ENCODE assay signal across 10 cellular contexts in genomic region chr11:8354622-8355417, GRCh38.
A peak's percentile ranks its signal among the peaks of the same experiment; 100 is the strongest.
DNase-seq lines count a peak whose midpoint lies in the region; FAIRE-seq and TF ChIP-seq lines count a peak whose summit lies in the region.
"Had no signal": no experiment of that assay in that cellular context is flagged by ENCODE, and none has a peak within 500 bp of the region (broad histone marks: within the 10 kb centered on the region; RNA-seq: fewer than 3 reads in every experiment).

No MANE protein-coding gene starts in this region.

- intact Hi-C loops in dendritic cell treated with granulocyte-macrophage colony-stimulating factor and Interleukin-4, amounts not matched to agents 40 ng/mL and 50 ng/mL, for 4 days (cut with micrococcal nuclease) = no loop called here

- H4K20me1 ChIP-seq in osteoblast (ENCODE audit: insufficient read depth, low read length) = no peaks in the 10 kb centered on the region

- no peaks in the 10 kb centered on the region for H3K9me3 ChIP-seq in osteoblast (ENCODE audit: low read depth, low read length)

- TF ChIP-seq POLR2A in GM12891 (IDR thresholded peaks at IDR 0.05; ENCODE audit: low read depth, low read length) = no peak

- H3K4me1 ChIP-seq in osteoblast (ENCODE audit: insufficient read depth, low read length) = no peaks in the 10 kb centered on the region

- no peak for TF ChIP-seq CTCF in osteoblast (IDR thresholded peaks at IDR 0.05; ENCODE audit: extremely low read depth, low read depth, low read length)
- TF ChIP-seq CTCF in glutamatergic neuron (IDR thresholded peaks at IDR 0.05; ENCODE audit: partially characterized antibody, unreplicated experiment) = no peak

- no peak overlapping the region for H3K4me2 ChIP-seq in osteoblast (ENCODE audit: insufficient read depth, low read length)

- H3K4me3 Mint-ChIP-seq in dendritic cell treated with granulocyte-macrophage colony-stimulating factor and Interleukin-4, amounts not matched to agents 40 ng/mL and 50 ng/mL, for 4 days = peak overlapping the region; percentile 41
- H3K4me3 Mint-ChIP-seq in glutamatergic neuron (ENCODE audit: unreplicated experiment) = no peak overlapping the region
- H3K4me3 Mint-ChIP-seq in T-helper 2 cell treated with Interferon-gamma antibody and Interleukin-4, amounts not matched to agents 5 μg/mL and 100 μg/mL, for 36 hours = no peak overlapping the region
- H3K4me3 Mint-ChIP-seq: IgD-negative memory B cell had no signal

- peak; percentile 58 for FAIRE-seq in GM12891 (lab: Jason Lieb, UNC)

- H3K4me3 ChIP-seq in osteoblast (ENCODE audit: insufficient read depth, low read length) = no peak overlapping the region

- DNase-seq in GM12891 (ENCODE audit: insufficient read length, low spot score) = no peak
- DNase-seq in NCI-H510A (lab: John Stamatoyannopoulos, UW) = peak; percentile 49
- peak; percentile 66 for DNase-seq in osteoblast (ENCODE audit: insufficient read length, low spot score, missing footprints)
- no peak for DNase-seq in glutamatergic neuron
- no peak for DNase-seq in germinal center (ENCODE audit: low spot score)
- DNase-seq in AG08395 (ENCODE audit: low spot score) = no peak
- no peak for DNase-seq in T-helper 2 cell treated with Interferon-gamma antibody and Interleukin-4, amounts not matched to agents 5 μg/mL and 100 μg/mL, for 36 hours (ENCODE audit: low spot score)
- DNase-seq: stimulated activated naive CD8-positive, alpha-beta T cell treated with anti-CD3 and anti-CD28 coated beads, Interleukin-15, Interleukin-2, amounts not matched to agents 100 U/mL and 50 U/mL, for 24 hours had no signal

- no peak overlapping the region for H3K27ac ChIP-seq in osteoblast (ENCODE audit: low read depth, low read length)

- peaks cover 23% of the 10 kb centered on the region for H3K27me3 ChIP-seq in osteoblast (ENCODE audit: insufficient read depth, low read length)

- no peaks in the 10 kb centered on the region for H3K9me3 Mint-ChIP-seq in dendritic cell treated with granulocyte-macrophage colony-stimulating factor and Interleukin-4, amounts not matched to agents 40 ng/mL and 50 ng/mL, for 4 days
- peaks cover 6% of the 10 kb centered on the region for H3K9me3 Mint-ChIP-seq in glutamatergic neuron (ENCODE audit: unreplicated experiment)
- H3K9me3 Mint-ChIP-seq in T-helper 2 cell treated with Interferon-gamma antibody and Interleukin-4, amounts not matched to agents 5 μg/mL and 100 μg/mL, for 36 hours = no peaks in the 10 kb centered on the region
- H3K9me3 Mint-ChIP-seq: IgD-negative memory B cell had no signal

- H3K36me3 ChIP-seq in osteoblast (ENCODE audit: insufficient read depth, low read length) = no peaks in the 10 kb centered on the region

- H2AFZ ChIP-seq in osteoblast (ENCODE audit: low read length) = no peak overlapping the region

- peaks cover 11% of the 10 kb centered on the region for H3K27me3 Mint-ChIP-seq in dendritic cell treated with granulocyte-macrophage colony-stimulating factor and Interleukin-4, amounts not matched to agents 40 ng/mL and 50 ng/mL, for 4 days
- peaks cover 8% of the 10 kb centered on the region for H3K27me3 Mint-ChIP-seq in glutamatergic neuron (ENCODE audit: unreplicated experiment)
- peaks cover 9% of the 10 kb centered on the region for H3K27me3 Mint-ChIP-seq in T-helper 2 cell treated with Interferon-gamma antibody and Interleukin-4, amounts not matched to agents 5 μg/mL and 100 μg/mL, for 36 hours (ENCODE audit: low read depth)

- no peaks in the 10 kb centered on the region for H3K79me2 ChIP-seq in osteoblast (ENCODE audit: insufficient read depth, low read length)

- no peaks in the 10 kb centered on the region for H3K36me3 Mint-ChIP-seq in dendritic cell treated with granulocyte-macrophage colony-stimulating factor and Interleukin-4, amounts not matched to agents 40 ng/mL and 50 ng/mL, for 4 days (ENCODE audit: low read depth)
- H3K36me3 Mint-ChIP-seq in glutamatergic neuron (ENCODE audit: unreplicated experiment) = no peaks in the 10 kb centered on the region
- H3K36me3 Mint-ChIP-seq in T-helper 2 cell treated with Interferon-gamma antibody and Interleukin-4, amounts not matched to agents 5 μg/mL and 100 μg/mL, for 36 hours (ENCODE audit: low read depth) = no peaks in the 10 kb centered on the region

- peaks cover 9% of the 10 kb centered on the region for H3K4me1 Mint-ChIP-seq in dendritic cell treated with granulocyte-macrophage colony-stimulating factor and Interleukin-4, amounts not matched to agents 40 ng/mL and 50 ng/mL, for 4 days (ENCODE audit: low read depth)
- H3K4me1 Mint-ChIP-seq in glutamatergic neuron (ENCODE audit: low read depth, unreplicated experiment) = peaks cover 8% of the 10 kb centered on the region
- H3K4me1 Mint-ChIP-seq in T-helper 2 cell treated with Interferon-gamma antibody and Interleukin-4, amounts not matched to agents 5 μg/mL and 100 μg/mL, for 36 hours (ENCODE audit: low read depth) = no peaks in the 10 kb centered on the region

- no peak overlapping the region for H3K27ac Mint-ChIP-seq in dendritic cell treated with granulocyte-macrophage colony-stimulating factor and Interleukin-4, amounts not matched to agents 40 ng/mL and 50 ng/mL, for 4 days
- no peak overlapping the region for H3K27ac Mint-ChIP-seq in glutamatergic neuron (ENCODE audit: unreplicated experiment)
- H3K27ac Mint-ChIP-seq in T-helper 2 cell treated with Interferon-gamma antibody and Interleukin-4, amounts not matched to agents 5 μg/mL and 100 μg/mL, for 36 hours = no peak overlapping the region
- H3K27ac Mint-ChIP-seq: IgD-negative memory B cell had no signal

TF ChIP-seq in GM12891, 5 proteins besides CTCF, POLR2A, EP300 and RAD21:
- TF ChIP-seq PAX5 (IDR thresholded peaks at IDR 0.05; ENCODE audit: insufficient read depth, low read length, severe bottlenecking) (no peak), TAF1 (IDR thresholded peaks at IDR 0.05; ENCODE audit: low read depth, low read length) (no peak), POU2F2 (IDR thresholded peaks at IDR 0.05; ENCODE audit: low read depth, low read length) (no peak), POLR2AphosphoS5 (IDR thresholded peaks at IDR 0.05; ENCODE audit: low read depth, low read length) (no peak), SPI1 (IDR thresholded peaks at IDR 0.05; ENCODE audit: low read depth, low read length) (no peak)

Comparison
In these comparisons a context has a peak if more than half of its experiments do, and no peak if none do; other contexts are left out.
1. DNase-seq: peak in NCI-H510A (single experiment) and osteoblast (single experiment); none in GM12891 (single experiment), glutamatergic neuron (single experiment), germinal center (single experiment), AG08395 (single experiment) and T-helper 2 cell treated with Interferon-gamma antibody and Interleukin-4, amounts not matched to agents 5 μg/mL and 100 μg/mL, for 36 hours (single experiment).